Comparison of ENCODE assay signal across 19 cellular contexts in the genomic region with DNA sequence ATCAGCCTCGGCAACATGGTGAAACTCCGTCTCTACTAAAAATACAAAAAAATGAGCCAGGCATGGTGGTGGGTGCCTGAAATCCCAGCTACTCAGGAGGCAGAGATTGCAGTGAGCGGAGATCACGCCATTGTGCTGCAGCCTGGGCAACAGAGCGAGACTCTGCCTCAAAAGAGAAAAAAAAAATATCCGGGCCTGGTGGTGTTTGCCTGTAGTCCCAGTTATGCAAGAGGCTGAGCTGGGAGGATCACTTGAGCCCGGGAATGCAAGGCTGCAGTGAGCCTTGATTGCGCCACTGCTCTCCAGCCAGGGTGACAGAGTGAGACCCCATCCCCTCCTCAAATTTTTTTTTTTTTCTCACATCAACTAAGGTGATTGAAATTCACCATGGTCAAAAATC. TPM values are rescaled to one million over a fixed set of nuclear protein-coding genes. Genes with fewer than 3 reads are reported as not detected.
DNase-seq lines count a peak whose midpoint lies in the region; ATAC-seq and TF ChIP-seq lines count a peak whose summit lies in the region.
"Had no signal": no experiment of that assay in that cellular context is flagged by ENCODE, and none has a peak within 500 bp of the region (broad histone marks: within the 10 kb centered on the region; RNA-seq: fewer than 3 reads in every experiment).

No MANE protein-coding gene starts in this region.

- no peaks in the 10 kb centered on the region for H3K9me3 Mint-ChIP-seq in neural progenitor cell
- no peaks in the 10 kb centered on the region for H3K9me3 Mint-ChIP-seq in endodermal cell
- H3K9me3 Mint-ChIP-seq: CD14-positive monocyte; CD8-positive, alpha-beta T cell; HFFc6 had no signal

- H3K27ac ChIP-seq in RWPE1 (peak overlapping the region; percentile 19; the same call in 1 of the 2 replicates), liver (ENCODE audit: low read depth in 1 of 2, low read length in 2 of 2) (no peak overlapping the region), neural progenitor cell (no peak overlapping the region), endodermal cell (ENCODE audit: low read depth, low read length) (no peak overlapping the region)
- H3K27ac ChIP-seq: BLaER1 had no signal

- 77% methylated on average over 8 of the region's 8 CpGs for WGBS in liver
- WGBS in endodermal cell (ENCODE audit: insufficient coverage in 1 of 2, insufficient read length in 1 of 2), 2 experiments: 93 to 98% methylated on average over 7 to 8 of the region's 8 CpGs

- CTCF ChIA-PET in RWPE1 (lab: Yijun Ruan, JAX): interaction anchor here (0.6 kb wide), 1 partner anchor 938 kb away, joined by 3 read pairs; no protein-coding TSS in a partner anchor

- no peak overlapping the region for H3K9ac ChIP-seq in liver (ENCODE audit: low read depth in 1 of 2, low read length in 2 of 2)
- H3K9ac ChIP-seq in neural progenitor cell: no peak overlapping the region
- no peak overlapping the region for H3K9ac ChIP-seq in endodermal cell (ENCODE audit: extremely low read depth, low read length, poor library complexity, severe bottlenecking)
- H3K9ac ChIP-seq: BLaER1 had no signal

- intact Hi-C loops in cardiac septum (cut with DNase I): no loop called here
- intact Hi-C loops in Right ventricle myocardium superior (cut with DNase I): no loop called here

- peaks cover 30% of the 10 kb centered on the region for H3K36me3 Mint-ChIP-seq in neural progenitor cell
- peaks cover 78% of the 10 kb centered on the region for H3K36me3 Mint-ChIP-seq in endodermal cell (ENCODE audit: low read depth)

- DNase-seq in cardiac septum (ENCODE audit: low spot score) (peak; percentile 54), Right ventricle myocardium superior (no peak), RWPE1 (ENCODE audit: low spot score) (no peak), amniotic epithelial cell (ENCODE audit: low read depth) (peak; percentile 17), GM19240 (ENCODE audit: insufficient read length, low spot score) (no peak), neural progenitor cell (ENCODE audit: low spot score) (no peak), endodermal cell (no peak)
- DNase-seq: 8988T; Calu3; CD8-positive, alpha-beta T cell; DMS79 treated with DMSO at 0.1 percent for 48 hours; GF-D8; GOT3; H7; HFFc6 had no signal

- H2AFZ ChIP-seq in neural progenitor cell (replicated peaks): no peak overlapping the region

- peaks cover 7 to 18% (median 9%) of the 10 kb centered on the region in 4 donors for H3K4me1 ChIP-seq in liver (ENCODE audit: control insufficient read depth in 4 of 4, insufficient read depth in 4 of 4, low read length in 3 of 4)
- H3K4me1 ChIP-seq in neural progenitor cell: no peaks in the 10 kb centered on the region
- H3K4me1 ChIP-seq in endodermal cell (ENCODE audit: control insufficient read depth, insufficient read depth, low read length): no peaks in the 10 kb centered on the region

- no peaks in the 10 kb centered on the region for H4K20me1 ChIP-seq in neural progenitor cell (ENCODE audit: low read depth)

- POLR2A ChIA-PET in RWPE1 (lab: Yijun Ruan, JAX; ENCODE audit: low non-redundant PET): no interaction called here

- no peak overlapping the region for H3K4me3 ChIP-seq in liver (ENCODE audit: low read depth in 1 of 3, low read length in 3 of 3)
- H3K4me3 ChIP-seq in neural progenitor cell: no peak overlapping the region
- H3K4me3 ChIP-seq in endodermal cell (ENCODE audit: low read length): no peak overlapping the region
- H3K4me3 ChIP-seq: BLaER1 had no signal

- H3K27me3 Mint-ChIP-seq in neural progenitor cell (ENCODE audit: insufficient read depth, low read depth): no peaks in the 10 kb centered on the region
- no peaks in the 10 kb centered on the region for H3K27me3 Mint-ChIP-seq in endodermal cell (ENCODE audit: insufficient read depth)

- H3K4me2 ChIP-seq in neural progenitor cell: no peak overlapping the region
- H3K4me2 ChIP-seq: BLaER1 had no signal

- no peak for TF ChIP-seq RAD21 in liver (IDR thresholded peaks at IDR 0.05)

- no peaks in the 10 kb centered on the region for H3K27me3 ChIP-seq in liver (ENCODE audit: control insufficient read depth in 4 of 4, insufficient read depth in 4 of 4, low read length in 3 of 4)
- H3K27me3 ChIP-seq in neural progenitor cell: no peaks in the 10 kb centered on the region
- H3K27me3 ChIP-seq in endodermal cell (ENCODE audit: control insufficient read depth, insufficient read depth, low read length, poor library complexity, severe bottlenecking): no peaks in the 10 kb centered on the region
- H3K27me3 ChIP-seq: BLaER1 had no signal

- no peak overlapping the region for H3K4me3 Mint-ChIP-seq in neural progenitor cell
- H3K4me3 Mint-ChIP-seq in endodermal cell: no peak overlapping the region
- H3K4me3 Mint-ChIP-seq: CD14-positive monocyte; CD8-positive, alpha-beta T cell; HFFc6 had no signal

- H3K4me1 Mint-ChIP-seq in neural progenitor cell: no peaks in the 10 kb centered on the region
- no peaks in the 10 kb centered on the region for H3K4me1 Mint-ChIP-seq in endodermal cell

- H3K27ac Mint-ChIP-seq in neural progenitor cell (no peak overlapping the region), endodermal cell (no peak overlapping the region)
- H3K27ac Mint-ChIP-seq: CD14-positive monocyte; CD8-positive, alpha-beta T cell; HFFc6 had no signal

- H3K9me3 ChIP-seq in liver (ENCODE audit: control insufficient read depth in 4 of 4, low read length in 3 of 4): no peaks in the 10 kb centered on the region
- H3K9me3 ChIP-seq in neural progenitor cell (ENCODE audit: low read depth): no peaks in the 10 kb centered on the region
- H3K9me3 ChIP-seq in endodermal cell (ENCODE audit: control insufficient read depth, low read length): no peaks in the 10 kb centered on the region
- H3K9me3 ChIP-seq: BLaER1 had no signal

- H3K36me3 ChIP-seq in liver (ENCODE audit: control insufficient read depth in 4 of 4, insufficient read depth in 3 of 4, low read depth in 1 of 4, low read length in 3 of 4): peaks cover 4 to 7% (median 5%) of the 10 kb centered on the region in 4 donors
- H3K36me3 ChIP-seq in neural progenitor cell: peaks cover 8% of the 10 kb centered on the region
- H3K36me3 ChIP-seq in endodermal cell (ENCODE audit: control insufficient read depth, insufficient read depth, low read length): peaks cover 75% of the 10 kb centered on the region

- H3K79me2 ChIP-seq in neural progenitor cell (ENCODE audit: low read depth): no peaks in the 10 kb centered on the region

- ATAC-seq in Right ventricle myocardium superior (ENCODE audit: poor library complexity): no peak
- ATAC-seq: CD8-positive, alpha-beta T cell; HCT116 had no signal

- H3F3A ChIP-seq in neural progenitor cell (ENCODE audit: low read depth): no peaks in the 10 kb centered on the region

- TF ChIP-seq CTCF in RWPE1 (conservative IDR thresholded peaks at IDR 0.05; ENCODE audit: low read depth) (no peak), liver (IDR thresholded peaks at IDR 0.05; ENCODE audit: low read depth, low read length, missing input control) (no peak), neural progenitor cell (IDR thresholded peaks at IDR 0.05) (no peak), endodermal cell (conservative IDR thresholded peaks at IDR 0.05) (no peak)

TF ChIP-seq in liver, 16 proteins besides CTCF, POLR2A, EP300 and RAD21 (continues in another document):
- TF ChIP-seq SP1 (IDR thresholded peaks at IDR 0.05): peak; percentile 7
- TF ChIP-seq GABPA (IDR thresholded peaks at IDR 0.05 in 1 of 2, conservative IDR thresholded peaks at IDR 0.05 in 1 of 2): no peak
- TF ChIP-seq, protein P1, sequence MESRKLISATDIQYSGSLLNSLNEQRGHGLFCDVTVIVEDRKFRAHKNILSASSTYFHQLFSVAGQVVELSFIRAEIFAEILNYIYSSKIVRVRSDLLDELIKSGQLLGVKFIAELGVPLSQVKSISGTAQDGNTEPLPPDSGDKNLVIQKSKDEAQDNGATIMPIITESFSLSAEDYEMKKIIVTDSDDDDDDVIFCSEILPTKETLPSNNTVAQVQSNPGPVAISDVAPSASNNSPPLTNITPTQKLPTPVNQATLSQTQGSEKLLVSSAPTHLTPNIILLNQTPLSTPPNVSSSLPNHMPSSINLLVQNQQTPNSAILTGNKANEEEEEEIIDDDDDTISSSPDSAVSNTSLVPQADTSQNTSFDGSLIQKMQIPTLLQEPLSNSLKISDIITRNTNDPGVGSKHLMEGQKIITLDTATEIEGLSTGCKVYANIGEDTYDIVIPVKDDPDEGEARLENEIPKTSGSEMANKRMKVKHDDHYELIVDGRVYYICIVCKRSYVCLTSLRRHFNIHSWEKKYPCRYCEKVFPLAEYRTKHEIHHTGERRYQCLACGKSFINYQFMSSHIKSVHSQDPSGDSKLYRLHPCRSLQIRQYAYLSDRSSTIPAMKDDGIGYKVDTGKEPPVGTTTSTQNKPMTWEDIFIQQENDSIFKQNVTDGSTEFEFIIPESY (IDR thresholded peaks at IDR 0.05): no peak
- TF ChIP-seq EGR1 (IDR thresholded peaks at IDR 0.05; ENCODE audit: low read depth in 2 of 2): no peak
- peak in 1 of 2 donors; percentile 11 for TF ChIP-seq HNF4A (conservative IDR thresholded peaks at IDR 0.05)
- TF ChIP-seq NR2F2 (IDR thresholded peaks at IDR 0.05): no peak

RNA-seq across cellular contexts. Expression of a gene that starts 42.8 kb away (rescaled TPM):
- total RNA-seq in cardiac septum (44.2 TPM), Right ventricle myocardium superior (49.5 TPM), liver (10 to 100 TPM; 43.3 to 58.5 TPM), neural progenitor cell (ENCODE audit: low replicate concordance) (134 and 135 TPM in 2 replicates), endodermal cell (100 to 1,000 TPM; 104 to 123 TPM)
- 10 to 100 TPM; 32.7 to 38.0 TPM for polyA plus RNA-seq in liver
- polyA plus RNA-seq in endodermal cell (2013, experiment 1 of 2): 106 TPM
- polyA plus RNA-seq in endodermal cell (2013, experiment 2 of 2): 101 TPM

RNA-seq across cellular contexts. Expression of a gene that starts 43.1 kb away (rescaled TPM):
- total RNA-seq in cardiac septum: 10.5 TPM
- 10.0 TPM for total RNA-seq in Right ventricle myocardium superior
- 10 to 100 TPM; 21.9 to 44.3 TPM for total RNA-seq in liver
- polyA plus RNA-seq in liver: 100 to 1,000 TPM in 1 of 2 donors, 10 to 100 TPM in 1; 54.3 to 115 TPM
- total RNA-seq in neural progenitor cell (ENCODE audit: low replicate concordance): 80.7 and 85.0 TPM in 2 replicates
- 10 to 100 TPM; 88.7 to 93.9 TPM for total RNA-seq in endodermal cell
- 89.2 TPM for polyA plus RNA-seq in endodermal cell (2013, experiment 1 of 2)
- 81.8 TPM for polyA plus RNA-seq in endodermal cell (2013, experiment 2 of 2)

Comparison
In these comparisons a context has a peak if more than half of its experiments do, and no peak if none do; other contexts are left out.
1. DNase-seq: peak in cardiac septum (single experiment) and amniotic epithelial cell (single experiment); none in Right ventricle myocardium superior (single experiment), RWPE1 (single experiment), GM19240 (single experiment), neural progenitor cell (single experiment) and endodermal cell (single experiment).